9 cellular contexts compared by ENCODE assay signal in the genomic region with DNA sequence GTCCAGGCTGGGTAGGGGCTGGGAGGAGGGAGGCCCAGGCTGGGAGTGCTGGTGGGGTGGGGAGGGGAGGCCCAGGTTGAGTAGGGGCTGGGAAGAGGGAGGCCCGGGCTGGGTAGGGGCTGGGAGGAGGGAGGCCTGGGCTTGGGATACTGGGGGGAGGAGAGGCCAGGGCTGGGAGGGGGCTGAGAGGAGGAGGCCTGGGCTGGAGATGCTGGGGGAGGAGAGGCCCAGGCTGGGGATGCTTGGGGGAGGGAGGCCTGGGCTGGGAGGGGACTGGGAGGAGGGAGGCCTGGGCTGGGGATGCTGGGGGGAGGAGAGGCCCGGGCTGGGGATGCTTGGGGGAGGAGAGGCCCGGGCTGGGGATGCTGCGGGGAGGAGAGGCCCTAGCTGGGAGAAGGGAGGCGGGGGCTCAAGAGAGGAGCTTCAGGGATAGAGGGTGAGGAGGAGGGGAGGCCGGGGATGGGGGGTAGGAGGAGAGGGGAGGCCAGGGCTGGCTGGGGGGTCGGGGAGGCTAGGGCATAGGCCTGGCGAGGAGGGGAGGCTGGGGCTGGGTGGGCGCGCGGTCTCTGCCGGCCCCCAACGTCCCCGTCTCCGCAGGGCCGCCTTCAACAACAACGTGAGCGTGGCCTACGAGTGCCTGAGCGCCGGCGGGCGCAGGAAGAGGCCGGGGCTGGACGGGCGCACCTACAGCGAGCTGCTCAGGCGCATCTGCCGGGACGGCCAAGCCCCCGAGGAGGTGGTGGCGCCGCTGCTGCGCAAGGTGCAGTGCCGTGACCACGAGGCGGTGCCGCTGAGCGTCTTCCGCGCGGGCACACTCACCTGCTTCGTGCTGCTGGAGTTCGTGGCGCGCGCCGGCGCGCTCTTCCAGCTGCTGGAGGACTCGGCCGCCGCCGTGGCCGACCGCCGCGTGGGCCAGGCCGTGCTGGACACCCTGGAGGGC. TPM values are rescaled to one million over a fixed set of nuclear protein-coding genes. Genes with fewer than 3 reads are reported as not detected.
DNase-seq lines count a peak whose midpoint lies in the region; ATAC-seq and TF ChIP-seq lines count a peak whose summit lies in the region.
"Had no signal": no experiment of that assay in that cellular context is flagged by ENCODE, and none has a peak within 500 bp of the region (broad histone marks: within the 10 kb centered on the region; RNA-seq: fewer than 3 reads in every experiment).

No MANE protein-coding gene starts in this region.

- intact Hi-C loops in spleen (cut with DNase I; ENCODE audit: low total_unique reads), result no loop called here
- intact Hi-C loops in tibial artery (cut with DNase I; ENCODE audit: low total_unique reads), result no loop called here

- peaks cover 0 to 3% (median 0%) of the 10 kb centered on the region in 8 donors for H3K9me3 ChIP-seq in spleen
- H3K9me3 ChIP-seq in tibial artery, result no peaks in the 10 kb centered on the region

- peaks cover 0 to 10% (median 0%) of the 10 kb centered on the region in 6 donors for H3K36me3 ChIP-seq in spleen
- H3K36me3 ChIP-seq in tibial artery, result peaks cover 0 to 26% (median 8%) of the 10 kb centered on the region in 3 donors

- peaks cover 7% of the 10 kb centered on the region for H3K4me1 Mint-ChIP-seq in activated CD8-positive, alpha-beta T cell treated with anti-CD3 and anti-CD28 coated beads, Interleukin-2, amount 10 ng/mL, durations not matched to agents 7 days and 5 days (ENCODE audit: low read depth)

- CTCF ChIA-PET in activated CD8-positive, alpha-beta T cell treated with anti-CD3 and anti-CD28 coated beads, Interleukin-2, amount 10 ng/mL, durations not matched to agents 7 days and 5 days (lab: Charles Lee), result interaction anchor here (1.2 kb wide), 3 partner anchors 8 to 13 kb away, joined by 3 to 8 read pairs (median 5); a partner anchor contains a TSS

- H3K4me3 ChIP-seq in GM12865 (ENCODE audit: low read depth, low read length) (no peak overlapping the region), fibroblast of the aortic adventitia (ENCODE audit: low read depth, low read length) (no peak overlapping the region), spleen (no peak overlapping the region), tibial artery (no peak overlapping the region)

- TF ChIP-seq CTCF in GM12865 (IDR thresholded peaks at IDR 0.05; ENCODE audit: insufficient read depth, low read depth, low read length, missing control alignments) (no peak), fibroblast of the aortic adventitia (IDR thresholded peaks at IDR 0.05; ENCODE audit: insufficient read depth, low read length) (no peak), spleen (IDR thresholded peaks at IDR 0.05 in 8 of 11, conservative IDR thresholded peaks at IDR 0.05 in 3 of 11) (peak in 1 of 11 experiments; percentile 18), tibial artery (IDR thresholded peaks at IDR 0.05) (no peak)

- no peaks in the 10 kb centered on the region for H3K9me3 Mint-ChIP-seq in activated CD8-positive, alpha-beta T cell treated with anti-CD3 and anti-CD28 coated beads, Interleukin-2, amount 10 ng/mL, durations not matched to agents 7 days and 5 days (ENCODE audit: insufficient read depth)

- no peak for TF ChIP-seq POLR2A in spleen (IDR thresholded peaks at IDR 0.05)

- POLR2A ChIA-PET in activated CD8-positive, alpha-beta T cell treated with anti-CD3 and anti-CD28 coated beads, Interleukin-2, amount 10 ng/mL, durations not matched to agents 7 days and 5 days (lab: Charles Lee), result interaction anchor here (1.0 kb wide), 1 partner anchor 12 kb away, joined by 3 read pairs; no protein-coding TSS in a partner anchor

- no peak overlapping the region for H3K27ac Mint-ChIP-seq in activated CD8-positive, alpha-beta T cell treated with anti-CD3 and anti-CD28 coated beads, Interleukin-2, amount 10 ng/mL, durations not matched to agents 7 days and 5 days

- peaks cover 10% of the 10 kb centered on the region for H3K36me3 Mint-ChIP-seq in activated CD8-positive, alpha-beta T cell treated with anti-CD3 and anti-CD28 coated beads, Interleukin-2, amount 10 ng/mL, durations not matched to agents 7 days and 5 days (ENCODE audit: low read depth)

- H3K27me3 Mint-ChIP-seq in activated CD8-positive, alpha-beta T cell treated with anti-CD3 and anti-CD28 coated beads, Interleukin-2, amount 10 ng/mL, durations not matched to agents 7 days and 5 days (ENCODE audit: low read depth), result no peaks in the 10 kb centered on the region

- H3K4me1 ChIP-seq in spleen, result peaks cover 0 to 12% (median 4%) of the 10 kb centered on the region in 6 donors
- H3K4me1 ChIP-seq in tibial artery, result no peaks in the 10 kb centered on the region

- ATAC-seq in activated CD8-positive, alpha-beta T cell treated with anti-CD3 and anti-CD28 coated beads, Interleukin-2, amount 10 ng/mL, durations not matched to agents 7 days and 5 days, result peak; percentile 89

- DNase-seq in GM12865 (ENCODE audit: low read depth), result peak; percentile 46
- DNase-seq in activated CD8-positive, alpha-beta T cell treated with anti-CD3 and anti-CD28 coated beads, Interleukin-2, amount 10 ng/mL, durations not matched to agents 7 days and 5 days, result peak; percentile 70
- DNase-seq in fibroblast of the aortic adventitia (ENCODE audit: low read depth), result peak; percentile 36
- peak; percentile 85 for DNase-seq in spleen
- no peak for DNase-seq in hippocampal formation (lab: John Stamatoyannopoulos, UW)
- no peak for DNase-seq in H4 (ENCODE audit: low spot score)
- DNase-seq in HuH-7.5 (ENCODE audit: low spot score), result no peak
- DNase-seq in tibial artery, result no peak
- DNase-seq: GF-D8 had no signal

- 21 to 46% (median 25%) methylated on average over 40 to 59 of the region's 59 CpGs for WGBS in spleen, 5 donors

- H3K27ac ChIP-seq in spleen (no peak overlapping the region), tibial artery (no peak overlapping the region)

- H3K27me3 ChIP-seq in spleen (replicated peaks in 1 of 7) (peaks cover 0 to 11% (median 0%) of the 10 kb centered on the region in 7 donors), tibial artery (no peaks in the 10 kb centered on the region)

- no peak overlapping the region for H3K4me3 Mint-ChIP-seq in activated CD8-positive, alpha-beta T cell treated with anti-CD3 and anti-CD28 coated beads, Interleukin-2, amount 10 ng/mL, durations not matched to agents 7 days and 5 days

RNA-seq across cellular contexts. Expression of a gene that starts 11.3 kb away (rescaled TPM):
- total RNA-seq in activated CD8-positive, alpha-beta T cell treated with anti-CD3 and anti-CD28 coated beads, Interleukin-2, amount 10 ng/mL, durations not matched to agents 7 days and 5 days, result 10 to 100 TPM; 20.1 to 20.7 TPM
- 25.2 and 56.4 TPM in 2 replicates for total RNA-seq in fibroblast of the aortic adventitia (ENCODE audit: low replicate concordance)
- total RNA-seq in spleen, result 10 to 100 TPM; 16.1 to 23.7 (median 19.5) TPM
- 10 to 100 TPM in 2 of 3 donors, 1 to 10 TPM in 1; 9.8 to 24.4 (median 19.4) TPM for polyA plus RNA-seq in spleen
- total RNA-seq in H4 (2014; rRNA removed; shearing (Covaris generic)), result 28.3 and 45.8 TPM in 2 replicates

RNA-seq across cellular contexts. Expression of a gene that starts 13.0 kb away (rescaled TPM):
- 10 to 100 TPM; 49.0 to 53.0 TPM for total RNA-seq in activated CD8-positive, alpha-beta T cell treated with anti-CD3 and anti-CD28 coated beads, Interleukin-2, amount 10 ng/mL, durations not matched to agents 7 days and 5 days
- 31.0 and 65.8 TPM in 2 replicates for total RNA-seq in fibroblast of the aortic adventitia (ENCODE audit: low replicate concordance)
- 10 to 100 TPM; 36.5 to 52.4 (median 48.3) TPM for total RNA-seq in spleen
- polyA plus RNA-seq in spleen, result 10 to 100 TPM; 35.9 to 83.9 (median 68.7) TPM
- 33.2 and 35.7 TPM in 2 replicates for total RNA-seq in H4 (2014; rRNA removed; shearing (Covaris generic))

RNA-seq across cellular contexts. Expression of a gene that starts 22.3 kb away (rescaled TPM):
- total RNA-seq in activated CD8-positive, alpha-beta T cell treated with anti-CD3 and anti-CD28 coated beads, Interleukin-2, amount 10 ng/mL, durations not matched to agents 7 days and 5 days, result under 1 TPM; 0.16 to 0.39 TPM
- total RNA-seq in fibroblast of the aortic adventitia (ENCODE audit: low replicate concordance) (0.16 and 0.18 TPM in 2 replicates), spleen (10 to 100 TPM in 3 of 7 donors, 1 to 10 TPM in 4; 5.1 to 33.6 (median 5.9) TPM)
- 10 to 100 TPM in 1 of 3 donors, 1 to 10 TPM in 2; 3.0 to 23.9 (median 3.4) TPM for polyA plus RNA-seq in spleen
- total RNA-seq in H4 (2014; rRNA removed; shearing (Covaris generic)), result not detected in 2 replicates

RNA-seq across cellular contexts. Expression of a gene that starts 25.3 kb away (rescaled TPM):
- total RNA-seq in activated CD8-positive, alpha-beta T cell treated with anti-CD3 and anti-CD28 coated beads, Interleukin-2, amount 10 ng/mL, durations not matched to agents 7 days and 5 days, result 10 to 100 TPM; 86.9 to 87.3 TPM
- total RNA-seq in fibroblast of the aortic adventitia (ENCODE audit: low replicate concordance), result not detected in 2 replicates
- total RNA-seq in spleen, result 10 to 100 TPM in 4 of 7 donors, 1 to 10 TPM in 3; 3.9 to 19.5 (median 13.5) TPM
- polyA plus RNA-seq in spleen, result 10 to 100 TPM in 2 of 3 donors, 1 to 10 TPM in 1; 9.4 to 19.1 (median 16.3) TPM
- total RNA-seq in H4 (2014; rRNA removed; shearing (Covaris generic)), result not detected in 2 replicates

RNA-seq across cellular contexts. Expression of a gene that starts 53.8 kb away (rescaled TPM):
- 100 to 1,000 TPM; 207 to 217 TPM for total RNA-seq in activated CD8-positive, alpha-beta T cell treated with anti-CD3 and anti-CD28 coated beads, Interleukin-2, amount 10 ng/mL, durations not matched to agents 7 days and 5 days
- 151 and 239 TPM in 2 replicates for total RNA-seq in fibroblast of the aortic adventitia (ENCODE audit: low replicate concordance)
- 100 to 1,000 TPM; 180 to 307 (median 274) TPM for total RNA-seq in spleen
- 100 to 1,000 TPM in 2 of 3 donors, 10 to 100 TPM in 1; 95.3 to 141 (median 139) TPM for polyA plus RNA-seq in spleen
- 587 and 617 TPM in 2 replicates for total RNA-seq in H4 (2014; rRNA removed; shearing (Covaris generic))

Comparison
In these comparisons a context has a peak if more than half of its experiments do, and no peak if none do; other contexts are left out.
1. DNase-seq: peak in GM12865 (single experiment), activated CD8-positive, alpha-beta T cell treated with anti-CD3 and anti-CD28 coated beads, Interleukin-2, amount 10 ng/mL, durations not matched to agents 7 days and 5 days (single experiment), fibroblast of the aortic adventitia (single experiment) and spleen (single experiment); none in hippocampal formation (0 of 2), H4 (single experiment), HuH-7.5 (single experiment) and tibial artery (0 of 2).